In genomic region chr6:31634131-31634530, GRCh38 we compare ENCODE assay signal across 16 cellular contexts. TPM values are rescaled to one million over a fixed set of nuclear protein-coding genes. Genes with fewer than 3 reads are reported as not detected.
DNase-seq lines count a peak whose midpoint lies in the region; ATAC-seq and TF ChIP-seq lines count a peak whose summit lies in the region.
"Had no signal": no experiment of that assay in that cellular context is flagged by ENCODE, and none has a peak within 500 bp of the region (broad histone marks: within the 10 kb centered on the region; RNA-seq: fewer than 3 reads in every experiment).

No MANE protein-coding gene starts in this region.

- H3K4me1 ChIP-seq in SK-N-SH (ENCODE audit: control insufficient read depth in 1 of 2, insufficient read depth in 2 of 2, low read depth in 1 of 2, low read length in 1 of 2), result no peaks in the 10 kb centered on the region; a peak in 1 of 4 replicates
- H3K4me1 ChIP-seq: left lung had no signal

- no peak overlapping the region for H2AFZ ChIP-seq in SK-N-SH (ENCODE audit: low read depth)

- POLR2A ChIA-PET in SK-N-SH (lab: Yijun Ruan, JAX), result interaction anchor here (1.0 to 1.3 kb wide), 2 partner anchors 10 to 11 kb away, joined by 6 to 11 read pairs; no protein-coding TSS in a partner anchor

- peaks cover 50% of the 10 kb centered on the region for H3F3A ChIP-seq in SK-N-SH (replicated peaks; ENCODE audit: insufficient read depth)

- H3K9me3 Mint-ChIP-seq in activated T-cell treated with anti-CD3 and anti-CD28 coated beads, Interleukin-2, amount 50 U/mL, for 24 hours, result no peaks in the 10 kb centered on the region
- no peaks in the 10 kb centered on the region for H3K9me3 Mint-ChIP-seq in stimulated activated effector memory CD8-positive, alpha-beta T cell treated with anti-CD3 and anti-CD28 coated beads, Interleukin-12 subunit alpha, Interleukin-12 subunit beta, amount 100 ng/mL, for 72 hours
- H3K9me3 Mint-ChIP-seq: activated naive CD8-positive, alpha-beta T cell treated with anti-CD3 and anti-CD28 coated beads, Interleukin-2, amount 10 ng/mL, durations not matched to agents 7 days and 5 days had no signal

- H3K9me3 ChIP-seq in SK-N-SH, result no peaks in the 10 kb centered on the region
- H3K9me3 ChIP-seq: left lung had no signal

- peaks cover 19% of the 10 kb centered on the region; the same call in 1 of the 2 replicates for H4K20me1 ChIP-seq in SK-N-SH (ENCODE audit: insufficient read depth)

- H3K4me3 ChIP-seq in SK-N-SH (ENCODE audit: low read depth in 2 of 2, low read length in 1 of 2), result no peak overlapping the region
- H3K4me3 ChIP-seq: left lung had no signal

- peaks cover 6% of the 10 kb centered on the region for H3K4me1 Mint-ChIP-seq in activated T-cell treated with anti-CD3 and anti-CD28 coated beads, Interleukin-2, amount 50 U/mL, for 24 hours (ENCODE audit: low read depth)
- H3K4me1 Mint-ChIP-seq in stimulated activated effector memory CD8-positive, alpha-beta T cell treated with anti-CD3 and anti-CD28 coated beads, Interleukin-12 subunit alpha, Interleukin-12 subunit beta, amount 100 ng/mL, for 72 hours, result peaks cover 15% of the 10 kb centered on the region

- H3K27me3 Mint-ChIP-seq in activated T-cell treated with anti-CD3 and anti-CD28 coated beads, Interleukin-2, amount 50 U/mL, for 24 hours, result no peaks in the 10 kb centered on the region
- H3K27me3 Mint-ChIP-seq: activated naive CD8-positive, alpha-beta T cell treated with anti-CD3 and anti-CD28 coated beads, Interleukin-2, amount 10 ng/mL, durations not matched to agents 7 days and 5 days had no signal

- WGBS in SK-N-SH (ENCODE audit: low lambda C conversion rate), result 80% methylated on average over 3 of the region's 3 CpGs

- H3K4me2 ChIP-seq in SK-N-SH, result no peak overlapping the region

- no peak for TF ChIP-seq RAD21 in SK-N-SH (IDR thresholded peaks at IDR 0.05; ENCODE audit: low read length)

- H3K27ac Mint-ChIP-seq in activated T-cell treated with anti-CD3 and anti-CD28 coated beads, Interleukin-2, amount 50 U/mL, for 24 hours, result peak overlapping the region; percentile 84
- H3K27ac Mint-ChIP-seq in stimulated activated effector memory CD8-positive, alpha-beta T cell treated with anti-CD3 and anti-CD28 coated beads, Interleukin-12 subunit alpha, Interleukin-12 subunit beta, amount 100 ng/mL, for 72 hours, result peak overlapping the region; percentile 38
- H3K27ac Mint-ChIP-seq: activated naive CD8-positive, alpha-beta T cell treated with anti-CD3 and anti-CD28 coated beads, Interleukin-2, amount 10 ng/mL, durations not matched to agents 7 days and 5 days had no signal

- TF ChIP-seq CTCF in SK-N-SH (IDR thresholded peaks at IDR 0.05), result no peak

- TF ChIP-seq EP300 in SK-N-SH (IDR thresholded peaks at IDR 0.05; ENCODE audit: borderline replicate concordance in 1 of 2, low read depth in 1 of 2, low read length in 1 of 2), result no peak

- H3K36me3 ChIP-seq in SK-N-SH (replicated peaks in 1 of 2; ENCODE audit: control insufficient read depth in 1 of 2, insufficient read depth in 2 of 2, low read length in 1 of 2), result peaks cover 37 to 94% of the 10 kb centered on the region in 2 experiments

- no peaks in the 10 kb centered on the region for H3K9me2 ChIP-seq in SK-N-SH

- no peak overlapping the region for H3K4me3 Mint-ChIP-seq in activated T-cell treated with anti-CD3 and anti-CD28 coated beads, Interleukin-2, amount 50 U/mL, for 24 hours
- H3K4me3 Mint-ChIP-seq in stimulated activated effector memory CD8-positive, alpha-beta T cell treated with anti-CD3 and anti-CD28 coated beads, Interleukin-12 subunit alpha, Interleukin-12 subunit beta, amount 100 ng/mL, for 72 hours, result no peak overlapping the region
- H3K4me3 Mint-ChIP-seq: activated naive CD8-positive, alpha-beta T cell treated with anti-CD3 and anti-CD28 coated beads, Interleukin-2, amount 10 ng/mL, durations not matched to agents 7 days and 5 days had no signal

- H3K79me2 ChIP-seq in SK-N-SH (ENCODE audit: insufficient read depth), result peaks cover 15% of the 10 kb centered on the region; the same call in 1 of the 2 replicates

- H3K27me3 ChIP-seq in SK-N-SH (ENCODE audit: insufficient read depth), result no peaks in the 10 kb centered on the region
- H3K27me3 ChIP-seq: left lung had no signal

- ATAC-seq in stimulated activated effector memory CD8-positive, alpha-beta T cell treated with anti-CD3 and anti-CD28 coated beads, Interleukin-12 subunit alpha, Interleukin-12 subunit beta, amount 100 ng/mL, for 72 hours, result no peak
- ATAC-seq in GM21576 (IDR thresholded peaks at IDR 0.05; ENCODE audit: unreplicated experiment) (no peak), GM19452 (IDR thresholded peaks at IDR 0.05; ENCODE audit: unreplicated experiment) (no peak)
- ATAC-seq: left lung had no signal

- DNase-seq in activated T-cell treated with anti-CD3 and anti-CD28 coated beads, Interleukin-2, amount 50 U/mL, for 24 hours, result no peak
- no peak for DNase-seq in activated T-cell treated with anti-CD3 and anti-CD28 coated beads, Interleukin-2, amount 50 U/mL, for 1 hour
- no peak for DNase-seq in SK-N-SH
- peak; percentile 29 for DNase-seq in fibroblast of gingiva (ENCODE audit: low read depth)
- no peak for DNase-seq in stimulated activated effector memory CD8-positive, alpha-beta T cell treated with anti-CD3 and anti-CD28 coated beads, Interleukin-12 subunit alpha, Interleukin-12 subunit beta, amount 100 ng/mL, for 72 hours (ENCODE audit: low spot score in 2 of 2)
- no peak for DNase-seq in NCI-H774 (lab: John Stamatoyannopoulos, UW)
- DNase-seq: activated naive CD8-positive, alpha-beta T cell treated with anti-CD3 and anti-CD28 coated beads, Interleukin-2, amount 10 ng/mL, durations not matched to agents 7 days and 5 days; effector CD4-positive, alpha-beta T cell; Kasumi-1; left lung; NCI-H1417; NCI-H2171 treated with DMSO at 0.1 percent for 48 hours; SW 1271; trophoblast cell had no signal

- no peak overlapping the region for H3K9ac ChIP-seq in SK-N-SH

- H3K27ac ChIP-seq in SK-N-SH (ENCODE audit: low read depth in 2 of 2, low read length in 1 of 2), result peak overlapping the region in 1 of 2 experiments; percentile 28; a peak in 2 of 4 replicates
- H3K27ac ChIP-seq: left lung had no signal

- H3K36me3 Mint-ChIP-seq in activated T-cell treated with anti-CD3 and anti-CD28 coated beads, Interleukin-2, amount 50 U/mL, for 24 hours (ENCODE audit: low read depth), result peaks cover 99% of the 10 kb centered on the region
- H3K36me3 Mint-ChIP-seq in stimulated activated effector memory CD8-positive, alpha-beta T cell treated with anti-CD3 and anti-CD28 coated beads, Interleukin-12 subunit alpha, Interleukin-12 subunit beta, amount 100 ng/mL, for 72 hours, result peaks cover 100% of the 10 kb centered on the region

- CTCF ChIA-PET in SK-N-SH (lab: Yijun Ruan, JAX), result interaction anchor here (0.9 to 1.4 kb wide), 3 partner anchors 13 to 18 kb away, joined by 3 to 5 read pairs (median 4); partner anchors contain the start of gene BAG6

TF ChIP-seq in SK-N-SH, 30 proteins besides CTCF, POLR2A, EP300 and RAD21:
- no peak for TF ChIP-seq JUND (IDR thresholded peaks at IDR 0.05)
- TF ChIP-seq REST (IDR thresholded peaks at IDR 0.05; ENCODE audit: low read depth, low read length), result no peak
- 0 out of 2 replicates have a peak, but pooled peaks have one; percentile 27 for TF ChIP-seq TCF12 (IDR thresholded peaks at IDR 0.05)

RNA-seq across cellular contexts. Expression of gene PRRC2A, which starts 13.6 kb away (rescaled TPM):
- polyA plus RNA-seq in SK-N-SH (2012; rRNA removed), result 36.1 and 76.1 TPM in 2 replicates
- 26.6 and 40.3 TPM in 2 replicates for polyA plus RNA-seq in SK-N-SH (2012; cell fraction: cytosol; rRNA removed)
- 206 and 214 TPM in 2 replicates for polyA plus RNA-seq in SK-N-SH (2012; cell fraction: nucleus; rRNA removed)

RNA-seq across cellular contexts. Expression of gene BAG6, which starts 18.3 kb away (rescaled TPM):
- polyA plus RNA-seq in SK-N-SH (2012; rRNA removed), result 100 and 220 TPM in 2 replicates
- polyA plus RNA-seq in SK-N-SH (2012; cell fraction: cytosol; rRNA removed), result 94.0 and 118 TPM in 2 replicates
- 475 and 741 TPM in 2 replicates for polyA plus RNA-seq in SK-N-SH (2012; cell fraction: nucleus; rRNA removed)

RNA-seq across cellular contexts. Expression of gene AIF1, which starts 19.1 kb away (rescaled TPM):
- not detected in 2 replicates for polyA plus RNA-seq in SK-N-SH (2012; rRNA removed)
- polyA plus RNA-seq in SK-N-SH (2012; cell fraction: cytosol; rRNA removed), result not detected in 2 replicates
- not detected in 2 replicates for polyA plus RNA-seq in SK-N-SH (2012; cell fraction: nucleus; rRNA removed)

RNA-seq across cellular contexts. Expression of gene APOM, which starts 21.6 kb away (rescaled TPM):
- polyA plus RNA-seq in SK-N-SH (2012; rRNA removed), result 6.8 and 7.2 TPM in 2 replicates
- 3.9 and 6.0 TPM in 2 replicates for polyA plus RNA-seq in SK-N-SH (2012; cell fraction: cytosol; rRNA removed)
- 4.1 and 6.1 TPM in 2 replicates for polyA plus RNA-seq in SK-N-SH (2012; cell fraction: nucleus; rRNA removed)

RNA-seq across cellular contexts. Expression of gene C6orf47, which starts 26.4 kb away (rescaled TPM):
- 10.3 and 11.5 TPM in 2 replicates for polyA plus RNA-seq in SK-N-SH (2012; rRNA removed)
- 8.9 and 10.2 TPM in 2 replicates for polyA plus RNA-seq in SK-N-SH (2012; cell fraction: cytosol; rRNA removed)
- 7.4 and 8.3 TPM in 2 replicates for polyA plus RNA-seq in SK-N-SH (2012; cell fraction: nucleus; rRNA removed)
